11 cellular contexts compared by ENCODE assay signal in genomic region chr10:46585246-46585645, GRCh38. TPM values are rescaled to one million over a fixed set of nuclear protein-coding genes. Genes with fewer than 3 reads are reported as not detected.
"Had no signal": no experiment of that assay in that cellular context is flagged by ENCODE, and none has a peak within 500 bp of the region (broad histone marks: within the 10 kb centered on the region; RNA-seq: fewer than 3 reads in every experiment).

No MANE protein-coding gene starts in this region.

RNA-seq across cellular contexts. Expression of gene GPRIN2, which starts 28.8 kb away (rescaled TPM):
- total RNA-seq: activated CD4-positive, alpha-beta memory T cell treated with anti-CD3 and anti-CD28 coated beads, Interleukin-2, amount 10 ng/mL, durations not matched to agents 7 days and 5 days; activated CD4-positive, alpha-beta T cell treated with anti-CD3 and anti-CD28 coated beads for 36 hours; activated CD4-positive, alpha-beta T cell treated with anti-CD3 and anti-CD28 coated beads, Interleukin-2, amount 10 ng/mL, durations not matched to agents 7 days and 5 days; activated CD8-positive, alpha-beta memory T cell treated with anti-CD3 and anti-CD28 coated beads, Interleukin-2, amount 10 ng/mL, durations not matched to agents 7 days and 5 days; activated CD8-positive, alpha-beta T cell treated with anti-CD3 and anti-CD28 coated beads, Interleukin-2, amount 10 ng/mL, durations not matched to agents 7 days and 5 days; activated naive CD8-positive, alpha-beta T cell treated with anti-CD3 and anti-CD28 coated beads, Interleukin-2, amount 10 ng/mL, durations not matched to agents 7 days and 5 days; activated T-helper 2 cell treated with anti-CD3 and anti-CD28 coated beads, Interferon-gamma antibody, Interleukin-2, Interleukin-4, amounts not matched to agents 10 μg/mL and 5 μg/mL and 100 μg/mL, durations not matched to agents 14 hours and 24 hours and 36 hours; T-cell; T-helper 1 cell treated with Interleukin-12 subunit alpha and Interleukin-12 subunit beta and Interleukin-4 antibody, amounts not matched to agents 30 ng/mL and 1 ng/mL, for 36 hours; T-helper 17 cell; T-helper 2 cell treated with Interferon-gamma antibody and Interleukin-4, amounts not matched to agents 100 ng/mL and 5 ng/mL, for 36 hours had no signal
